Comparison of ENCODE assay signal across 22 cellular contexts in genomic region chr1:168455764-168456163, GRCh38.
DNase-seq lines count a peak whose midpoint lies in the region; TF ChIP-seq lines count a peak whose summit lies in the region.
"Had no signal": no experiment of that assay in that cellular context is flagged by ENCODE, and none has a peak within 500 bp of the region (broad histone marks: within the 10 kb centered on the region; RNA-seq: fewer than 3 reads in every experiment).

No MANE protein-coding gene starts in this region.

- H3K27me3 Mint-ChIP-seq in HFFc6 (ENCODE audit: insufficient read depth) = peaks cover 1% of the 10 kb centered on the region

- intact Hi-C loops in lower leg skin (cut with DNase I; ENCODE audit: low total_unique reads) = no loop called here

- H3K9me3 Mint-ChIP-seq in HFFc6 = peaks cover 11% of the 10 kb centered on the region

- H3K27ac ChIP-seq in osteoblast (ENCODE audit: low read depth, low read length) = no peak overlapping the region
- H3K27ac ChIP-seq: C4-2B, RWPE1 had no signal

- 91 to 96% methylated on average over 2 of the region's 2 CpGs for WGBS in lower leg skin, 2 donors

- H4K20me1 ChIP-seq in osteoblast (ENCODE audit: insufficient read depth, low read length) = no peaks in the 10 kb centered on the region

- TF ChIP-seq CTCF in HFFc6 (IDR thresholded peaks at IDR 0.05) = no peak
- TF ChIP-seq CTCF in osteoblast (IDR thresholded peaks at IDR 0.05; ENCODE audit: extremely low read depth, low read depth, low read length) = no peak
- TF ChIP-seq CTCF in lower leg skin (IDR thresholded peaks at IDR 0.05) = no peak
- no peak for TF ChIP-seq CTCF in GM10266 (IDR thresholded peaks at IDR 0.05; ENCODE audit: control insufficient read depth, insufficient read depth, low read depth, missing control alignments)

- H3K4me3 ChIP-seq in osteoblast (ENCODE audit: insufficient read depth, low read length) (no peak overlapping the region), lower leg skin (ENCODE audit: low read depth, poor library complexity, severe bottlenecking) (no peak overlapping the region)
- H3K4me3 ChIP-seq: GM12878, GM23338, K562 had no signal

- H3K36me3 Mint-ChIP-seq in HFFc6 (ENCODE audit: low read depth) = peaks cover 27% of the 10 kb centered on the region

- peak overlapping the region; percentile 72 for H3K27ac Mint-ChIP-seq in HFFc6
- H3K27ac Mint-ChIP-seq: GM23338 had no signal

- H3K4me1 ChIP-seq in osteoblast (ENCODE audit: insufficient read depth, low read length) = no peaks in the 10 kb centered on the region

- H3K4me2 ChIP-seq in osteoblast (ENCODE audit: insufficient read depth, low read length) = no peak overlapping the region
- H3K4me2 ChIP-seq: GM23338 had no signal

- DNase-seq in EH (ENCODE audit: low read depth) (peak; percentile 58), HFFc6 (peak; percentile 24), amniotic epithelial cell (ENCODE audit: low read depth) (peak; percentile 49), osteoblast (ENCODE audit: insufficient read length, low spot score, missing footprints) (peak; percentile 68), lower leg skin (ENCODE audit: low spot score in 2 of 2) (no peak), GM10266 (ENCODE audit: extremely low spot score) (no peak), dedifferentiated amniotic fluid mesenchymal stem cell (ENCODE audit: extremely low spot score) (no peak)
- DNase-seq in stimulated activated CD4-positive, alpha-beta T cell treated with anti-CD3 and anti-CD28 coated beads, Interleukin-2, amount 100 ng/mL, for 24 hours = no peak
- DNase-seq: AML-193, DMS79 treated with DMSO at 0.1 percent for 48 hours, GDM1, NCI-H1105 treated with DMSO at 0.1 percent for 48 hours, NCI-H1694 treated with DMSO at 0.1 percent for 48 hours, NCI-H345, NCI-H526, PC-3, SIG-M5 had no signal

- H2AFZ ChIP-seq in osteoblast (ENCODE audit: low read length) = no peak overlapping the region
- H2AFZ ChIP-seq: GM23338 had no signal

- H3K27me3 ChIP-seq in osteoblast (ENCODE audit: insufficient read depth, low read length) = no peaks in the 10 kb centered on the region

- no peaks in the 10 kb centered on the region for H3K79me2 ChIP-seq in osteoblast (ENCODE audit: insufficient read depth, low read length)

- no peak for TF ChIP-seq POLR2A in lower leg skin (IDR thresholded peaks at IDR 0.05)

- peaks cover 49% of the 10 kb centered on the region for H3K4me1 Mint-ChIP-seq in HFFc6 (ENCODE audit: low read depth)
- H3K4me1 Mint-ChIP-seq: GM23338 had no signal

- no peaks in the 10 kb centered on the region for H3K36me3 ChIP-seq in osteoblast (ENCODE audit: insufficient read depth, low read length)

- H3K4me3 Mint-ChIP-seq in HFFc6 = no peak overlapping the region
- H3K4me3 Mint-ChIP-seq: GM23338 had no signal

- peaks cover 2% of the 10 kb centered on the region for H3K9me3 ChIP-seq in osteoblast (ENCODE audit: low read depth, low read length)

Comparison
In these comparisons a context has a peak if more than half of its experiments do, and no peak if none do; other contexts are left out.
1. DNase-seq: peak in EH (single experiment), HFFc6 (single experiment), amniotic epithelial cell (single experiment) and osteoblast (single experiment); none in lower leg skin (0 of 2), stimulated activated CD4-positive, alpha-beta T cell treated with anti-CD3 and anti-CD28 coated beads, Interleukin-2, amount 100 ng/mL, for 24 hours (0 of 2), GM10266 (single experiment) and dedifferentiated amniotic fluid mesenchymal stem cell (single experiment).